ENCODE assay signal across 1 cellular context in the genomic region with DNA sequence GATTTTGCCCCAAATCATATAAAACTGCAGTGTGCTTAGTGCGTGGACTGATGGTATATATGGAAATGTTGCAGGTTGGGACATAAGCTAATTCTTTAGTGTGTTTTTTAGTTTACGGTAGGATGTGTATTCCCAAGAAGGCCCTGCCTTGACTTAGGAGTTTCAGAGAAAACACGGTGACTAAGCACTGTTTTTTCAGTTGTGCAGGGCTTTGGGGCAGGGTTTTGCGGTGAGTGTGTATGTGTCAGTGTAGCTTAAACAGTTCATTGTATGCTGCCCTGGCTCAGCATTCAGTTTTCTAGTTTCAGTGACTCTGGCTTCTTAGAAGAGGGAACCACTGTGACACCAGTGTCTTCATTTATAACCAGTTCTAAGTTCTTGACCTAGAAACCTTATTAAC.
TF ChIP-seq lines count a peak whose summit lies in the region.

No MANE protein-coding gene starts in this region.

TF ChIP-seq in K562, 482 proteins besides CTCF, POLR2A, EP300 and RAD21:
- TF ChIP-seq PML (IDR thresholded peaks at IDR 0.05; ENCODE audit: low read length): no peak
- TF ChIP-seq, protein P1, sequence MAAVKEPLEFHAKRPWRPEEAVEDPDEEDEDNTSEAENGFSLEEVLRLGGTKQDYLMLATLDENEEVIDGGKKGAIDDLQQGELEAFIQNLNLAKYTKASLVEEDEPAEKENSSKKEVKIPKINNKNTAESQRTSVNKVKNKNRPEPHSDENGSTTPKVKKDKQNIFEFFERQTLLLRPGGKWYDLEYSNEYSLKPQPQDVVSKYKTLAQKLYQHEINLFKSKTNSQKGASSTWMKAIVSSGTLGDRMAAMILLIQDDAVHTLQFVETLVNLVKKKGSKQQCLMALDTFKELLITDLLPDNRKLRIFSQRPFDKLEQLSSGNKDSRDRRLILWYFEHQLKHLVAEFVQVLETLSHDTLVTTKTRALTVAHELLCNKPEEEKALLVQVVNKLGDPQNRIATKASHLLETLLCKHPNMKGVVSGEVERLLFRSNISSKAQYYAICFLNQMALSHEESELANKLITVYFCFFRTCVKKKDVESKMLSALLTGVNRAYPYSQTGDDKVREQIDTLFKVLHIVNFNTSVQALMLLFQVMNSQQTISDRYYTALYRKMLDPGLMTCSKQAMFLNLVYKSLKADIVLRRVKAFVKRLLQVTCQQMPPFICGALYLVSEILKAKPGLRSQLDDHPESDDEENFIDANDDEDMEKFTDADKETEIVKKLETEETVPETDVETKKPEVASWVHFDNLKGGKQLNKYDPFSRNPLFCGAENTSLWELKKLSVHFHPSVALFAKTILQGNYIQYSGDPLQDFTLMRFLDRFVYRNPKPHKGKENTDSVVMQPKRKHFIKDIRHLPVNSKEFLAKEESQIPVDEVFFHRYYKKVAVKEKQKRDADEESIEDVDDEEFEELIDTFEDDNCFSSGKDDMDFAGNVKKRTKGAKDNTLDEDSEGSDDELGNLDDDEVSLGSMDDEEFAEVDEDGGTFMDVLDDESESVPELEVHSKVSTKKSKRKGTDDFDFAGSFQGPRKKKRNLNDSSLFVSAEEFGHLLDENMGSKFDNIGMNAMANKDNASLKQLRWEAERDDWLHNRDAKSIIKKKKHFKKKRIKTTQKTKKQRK (IDR thresholded peaks at IDR 0.05; ENCODE audit: borderline replicate concordance, low read depth, low read length): no peak
- TF ChIP-seq NFE2 (IDR thresholded peaks at IDR 0.05; ENCODE audit: low read depth): peak; percentile 40; the same call in 1 of the 2 replicates
- TF ChIP-seq, protein P2, sequence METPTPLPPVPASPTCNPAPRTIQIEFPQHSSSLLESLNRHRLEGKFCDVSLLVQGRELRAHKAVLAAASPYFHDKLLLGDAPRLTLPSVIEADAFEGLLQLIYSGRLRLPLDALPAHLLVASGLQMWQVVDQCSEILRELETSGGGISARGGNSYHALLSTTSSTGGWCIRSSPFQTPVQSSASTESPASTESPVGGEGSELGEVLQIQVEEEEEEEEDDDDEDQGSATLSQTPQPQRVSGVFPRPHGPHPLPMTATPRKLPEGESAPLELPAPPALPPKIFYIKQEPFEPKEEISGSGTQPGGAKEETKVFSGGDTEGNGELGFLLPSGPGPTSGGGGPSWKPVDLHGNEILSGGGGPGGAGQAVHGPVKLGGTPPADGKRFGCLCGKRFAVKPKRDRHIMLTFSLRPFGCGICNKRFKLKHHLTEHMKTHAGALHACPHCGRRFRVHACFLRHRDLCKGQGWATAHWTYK (CRISPR knock-in tag; IDR thresholded peaks at IDR 0.05): no peak
- TF ChIP-seq FOSL1 (tag; conservative IDR thresholded peaks at IDR 0.05): peak; percentile 25; the same call in 1 of the 2 replicates
